In genomic region chr11:129077191-129077590, GRCh38 we compare ENCODE assay signal across 23 cellular contexts.
DNase-seq lines count a peak whose midpoint lies in the region; FAIRE-seq and TF ChIP-seq lines count a peak whose summit lies in the region.
"Had no signal": no experiment of that assay in that cellular context is flagged by ENCODE, and none has a peak within 500 bp of the region (broad histone marks: within the 10 kb centered on the region; RNA-seq: fewer than 3 reads in every experiment).

No MANE protein-coding gene starts in this region.

- H3K9ac ChIP-seq in smooth muscle cell (ENCODE audit: low read depth), result no peak overlapping the region

- no peaks in the 10 kb centered on the region for H3K4me1 ChIP-seq in smooth muscle cell (ENCODE audit: low read depth)
- H3K4me1 ChIP-seq: BE2C, SJCRH30 had no signal

- no peak overlapping the region for H3K4me2 ChIP-seq in smooth muscle cell

- H3K27me3 ChIP-seq in bronchial epithelial cell (ENCODE audit: control insufficient read depth, insufficient read depth, low read length) (no peaks in the 10 kb centered on the region), smooth muscle cell (ENCODE audit: low read depth) (no peaks in the 10 kb centered on the region)
- H3K27me3 ChIP-seq: BE2C, SJCRH30 had no signal

- no peaks in the 10 kb centered on the region for H3K9me3 ChIP-seq in smooth muscle cell (replicated peaks; ENCODE audit: low read depth)
- H3K9me3 ChIP-seq: BE2C, SJCRH30 had no signal

- H4K20me1 ChIP-seq in smooth muscle cell (ENCODE audit: low read depth), result peaks cover 9% of the 10 kb centered on the region

- H3F3A ChIP-seq in smooth muscle cell (ENCODE audit: low read depth), result no peaks in the 10 kb centered on the region

- WGBS in smooth muscle cell (ENCODE audit: low lambda C conversion rate), result 77% methylated on average over 5 of the region's 5 CpGs

- H3K4me3 ChIP-seq in bronchial epithelial cell (ENCODE audit: low read depth, low read length) (no peak overlapping the region), smooth muscle cell (no peak overlapping the region)
- H3K4me3 ChIP-seq: SJCRH30 had no signal

- H3K79me2 ChIP-seq in smooth muscle cell (ENCODE audit: low read depth), result peaks cover 29% of the 10 kb centered on the region

- H3K27ac ChIP-seq in smooth muscle cell (ENCODE audit: low read depth), result peak overlapping the region; percentile 47
- H3K27ac ChIP-seq: 22Rv1, SJCRH30 had no signal

- FAIRE-seq in bronchial epithelial cell (lab: Jason Lieb, UNC), result peak; percentile 23
- FAIRE-seq: D721Med, GM12891 had no signal

- TF ChIP-seq CTCF in bronchial epithelial cell (IDR thresholded peaks at IDR 0.05; ENCODE audit: insufficient read depth, low read length, severe bottlenecking) (no peak), smooth muscle cell (IDR thresholded peaks at IDR 0.05; ENCODE audit: borderline replicate concordance, insufficient read depth, poor library complexity, severe bottlenecking) (no peak)

- DNase-seq in NCI-H1417 (lab: John Stamatoyannopoulos, UW), result peak in 2 of 3 experiments; percentile 42 to 73
- DNase-seq in NCI-H1417 treated with DMSO at 0.1 percent for 48 hours (lab: John Stamatoyannopoulos, UW), result no peak
- DNase-seq in NCI-H146 (lab: John Stamatoyannopoulos, UW), result peak; percentile 90
- DNase-seq in bronchial epithelial cell (ENCODE audit: low read depth), result no peak
- no peak for DNase-seq in smooth muscle cell (lab: John Stamatoyannopoulos, UW; ENCODE audit: unreplicated experiment)
- DNase-seq in DMS153 (lab: John Stamatoyannopoulos, UW), result no peak
- DNase-seq in UCSD-AML1 (lab: John Stamatoyannopoulos, UW; ENCODE audit: unreplicated experiment), result no peak
- DNase-seq in activated CD4-positive, alpha-beta T cell treated with anti-CD3 and anti-CD28 coated beads, Interleukin-2, amount 50 U/mL, for 1 hour, result no peak
- DNase-seq: BE2C; CD4-positive, alpha-beta memory T cell; DMS79 treated with DMSO at 0.1 percent for 48 hours; GF-D8; H7; IMR-90; Karpas-422; NCI-H1105 treated with DMSO at 0.1 percent for 48 hours; NCI-H2107; NCI-H2227 treated with DMSO at 0.1 percent for 48 hours; NCI-H526 had no signal

- no peaks in the 10 kb centered on the region for H3K36me3 ChIP-seq in bronchial epithelial cell (ENCODE audit: control insufficient read depth, insufficient read depth, low read length)
- H3K36me3 ChIP-seq in smooth muscle cell (ENCODE audit: low read depth), result no peaks in the 10 kb centered on the region
- H3K36me3 ChIP-seq: BE2C, SJCRH30 had no signal

- H2AFZ ChIP-seq in smooth muscle cell (ENCODE audit: low read depth), result no peak overlapping the region

Comparison
In these comparisons a context has a peak if more than half of its experiments do, and no peak if none do; other contexts are left out.
1. DNase-seq: peak in NCI-H1417 (2 of 3) and NCI-H146 (single experiment); none in NCI-H1417 treated with DMSO at 0.1 percent for 48 hours (single experiment), bronchial epithelial cell (single experiment), smooth muscle cell (single experiment), DMS153 (single experiment), UCSD-AML1 (single experiment) and activated CD4-positive, alpha-beta T cell treated with anti-CD3 and anti-CD28 coated beads, Interleukin-2, amount 50 U/mL, for 1 hour (single experiment).